ENCODE assay signal across 19 cellular contexts in genomic region chrX:126027229-126027628, GRCh38.
"Had no signal": no experiment of that assay in that cellular context is flagged by ENCODE, and none has a peak within 500 bp of the region (broad histone marks: within the 10 kb centered on the region; RNA-seq: fewer than 3 reads in every experiment).

No MANE protein-coding gene starts in this region.

- H3K27me3 Mint-ChIP-seq: dendritic cell treated with granulocyte-macrophage colony-stimulating factor and Interleukin-4, amounts not matched to agents 40 ng/mL and 50 ng/mL, for 4 days; effector memory CD8-positive, alpha-beta T cell; naive B cell had no signal

- H3K27me3 ChIP-seq: colonic mucosa, esophagus muscularis mucosa, foreskin keratinocyte, gastroesophageal sphincter, heart left ventricle, hepatocyte, left lung had no signal

- H3K36me3 ChIP-seq: colonic mucosa, esophagus muscularis mucosa, gastroesophageal sphincter, heart left ventricle, left lung, lower lobe of right lung had no signal

- H3K4me1 ChIP-seq: colonic mucosa, esophagus muscularis mucosa, foreskin keratinocyte, gastroesophageal sphincter, heart left ventricle, left lung, lower lobe of right lung had no signal

- H3K27ac ChIP-seq: colonic mucosa, esophagus muscularis mucosa, foreskin keratinocyte, gastroesophageal sphincter, heart left ventricle, hepatocyte, left lung, lower lobe of right lung had no signal

- H3K4me3 Mint-ChIP-seq: dendritic cell treated with granulocyte-macrophage colony-stimulating factor and Interleukin-4, amounts not matched to agents 40 ng/mL and 50 ng/mL, for 4 days; effector memory CD8-positive, alpha-beta T cell; naive thymus-derived CD8-positive, alpha-beta T cell had no signal

- DNase-seq: colonic mucosa; cortex of kidney; effector CD8-positive, alpha-beta T cell; effector memory CD8-positive, alpha-beta T cell; foreskin keratinocyte; heart left ventricle; hypothalamus; left cardiac atrium; left lung; left ventricle myocardium superior; lower lobe of right lung; mesenchymal stem cell; midbrain; naive B cell; naive thymus-derived CD8-positive, alpha-beta T cell had no signal

- H3K4me1 Mint-ChIP-seq: naive B cell; naive thymus-derived CD8-positive, alpha-beta T cell had no signal

- H3K36me3 Mint-ChIP-seq: naive B cell; naive thymus-derived CD8-positive, alpha-beta T cell had no signal

- H3K9me3 ChIP-seq: colonic mucosa, gastroesophageal sphincter, heart left ventricle, left lung, lower lobe of right lung had no signal

- H3K27ac Mint-ChIP-seq: dendritic cell treated with granulocyte-macrophage colony-stimulating factor and Interleukin-4, amounts not matched to agents 40 ng/mL and 50 ng/mL, for 4 days; effector memory CD8-positive, alpha-beta T cell; naive B cell; naive thymus-derived CD8-positive, alpha-beta T cell had no signal

- H3K4me3 ChIP-seq: colonic mucosa, esophagus muscularis mucosa, gastroesophageal sphincter, heart left ventricle, hepatocyte, left lung, lower lobe of right lung had no signal

- ATAC-seq: effector memory CD8-positive, alpha-beta T cell; foreskin keratinocyte; gastroesophageal sphincter; heart left ventricle; left cardiac atrium; left lung; left ventricle myocardium superior; lower lobe of right lung; naive thymus-derived CD8-positive, alpha-beta T cell had no signal
